Comparison of ENCODE assay signal across 8 cellular contexts in the genomic region with DNA sequence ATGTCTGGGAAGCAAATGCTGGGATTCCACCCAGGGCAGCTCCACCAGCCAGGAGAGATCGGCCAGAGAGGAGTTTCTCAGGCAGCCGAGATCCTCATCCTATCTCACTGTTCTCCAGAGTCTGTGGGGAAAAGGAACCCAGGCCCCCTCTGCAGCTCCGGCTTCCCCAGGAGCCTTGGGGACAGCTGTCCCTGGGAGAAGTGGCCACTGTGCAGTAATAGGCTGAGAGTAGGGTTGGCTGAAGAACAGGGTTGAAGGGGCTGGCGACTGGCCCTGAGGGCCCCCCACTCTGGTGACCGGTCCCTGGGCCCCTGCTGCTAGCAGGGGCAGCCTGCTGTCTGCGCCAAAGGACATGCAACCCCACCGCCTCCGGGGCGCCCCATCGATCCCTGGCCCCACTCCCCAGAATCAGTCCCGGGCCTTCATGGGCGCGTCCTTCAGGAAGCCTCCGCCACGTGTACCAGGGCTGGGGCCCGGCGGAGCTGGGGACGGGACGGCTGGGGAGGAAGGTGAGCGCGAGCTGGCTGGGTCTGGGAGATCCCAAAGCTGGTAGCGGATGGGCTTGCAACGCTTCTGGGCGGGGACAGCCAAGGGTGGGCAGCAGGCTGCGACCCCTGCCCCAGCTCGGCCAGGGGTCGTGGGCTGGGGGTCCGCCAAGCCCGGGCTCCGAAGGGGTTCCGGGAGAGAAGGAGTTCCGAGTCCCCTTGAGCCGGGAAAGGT. TPM values are rescaled to one million over a fixed set of nuclear protein-coding genes. Genes with fewer than 3 reads are reported as not detected.
DNase-seq lines count a peak whose midpoint lies in the region; ATAC-seq, FAIRE-seq and TF ChIP-seq lines count a peak whose summit lies in the region.

No MANE protein-coding gene starts in this region.

- intact Hi-C loops in CD8-positive, alpha-beta T cell (cut with DNase I, micrococcal nuclease) = loop anchor here (2.0 to 5.0 kb wide), 4 partner anchors 45 to 349 kb away; partner anchors contain the start of genes FPGS (in 1 of the 2), PTRH1 (in 1 of the 2), ST6GALNAC4 (in 1 of the 2) and STXBP1 (in 1 of the 2)
- intact Hi-C loops in MCF 10A (cut with micrococcal nuclease) (loop anchor here (2.0 kb wide), 1 partner anchor 17 kb away; no protein-coding TSS in a partner anchor), HepG2 (cut with micrococcal nuclease; ENCODE audit: unreplicated experiment) (no loop called here)

- H3K36me3 Mint-ChIP-seq in CD8-positive, alpha-beta T cell = no peaks in the 10 kb centered on the region
- H3K36me3 Mint-ChIP-seq in MCF 10A (ENCODE audit: insufficient read depth, unreplicated experiment) = peaks cover 46% of the 10 kb centered on the region

- TF ChIP-seq EP300 in HepG2 (IDR thresholded peaks at IDR 0.05; ENCODE audit: low read depth in 2 of 2, low read length in 2 of 2) (no peak), HepG2 (CRISPR knock-in tag; IDR thresholded peaks at IDR 0.05; ENCODE audit: borderline replicate concordance) (no peak)

- WGBS in HepG2 (ENCODE audit: low lambda C conversion rate) = 0% methylated on average over 4 of the region's 33 CpGs

- peak in 1 of 7 experiments; percentile 12 for DNase-seq in CD8-positive, alpha-beta T cell
- no peak for DNase-seq in LNCaP clone FGC (ENCODE audit: low read depth)
- peak; percentile 27 for DNase-seq in MCF 10A (ENCODE audit: unreplicated experiment)
- no peak for DNase-seq in HepG2 (ENCODE audit: low spot score)
- no peak for DNase-seq in thoracic aorta (ENCODE audit: low spot score)
- DNase-seq in amniotic stem cell (lab: John Stamatoyannopoulos, UW) = no peak
- no peak for DNase-seq in NCI-H1092 treated with DMSO at 0.1 percent for 48 hours (lab: John Stamatoyannopoulos, UW)
- no peak for DNase-seq in NAMALWA (ENCODE audit: low spot score)

- no peak for FAIRE-seq in HepG2 (lab: Jason Lieb, UNC)

- no peak for TF ChIP-seq RAD21 in HepG2 (CRISPR knock-in tag; IDR thresholded peaks at IDR 0.05)

- H3K27me3 ChIP-seq in CD8-positive, alpha-beta T cell (ENCODE audit: insufficient read depth, low read length) = no peaks in the 10 kb centered on the region
- H3K27me3 ChIP-seq in HepG2 (ENCODE audit: control insufficient read depth in 1 of 2, insufficient read depth in 2 of 2, low read length in 2 of 2) (no peaks in the 10 kb centered on the region; a peak in 2 of 5 replicates), thoracic aorta (replicated peaks; ENCODE audit: insufficient read depth) (no peaks in the 10 kb centered on the region)

- no peaks in the 10 kb centered on the region for H3K9me3 Mint-ChIP-seq in CD8-positive, alpha-beta T cell
- H3K9me3 Mint-ChIP-seq in MCF 10A (ENCODE audit: unreplicated experiment) = no peaks in the 10 kb centered on the region

- H3K4me1 ChIP-seq in CD8-positive, alpha-beta T cell (ENCODE audit: insufficient read depth, low read length) = peaks cover 30% of the 10 kb centered on the region
- H3K4me1 ChIP-seq in HepG2 (ENCODE audit: insufficient read depth, low read length) (peaks cover 53% of the 10 kb centered on the region), thoracic aorta (ENCODE audit: control insufficient read depth in 1 of 2, low read depth in 2 of 2) (peaks cover 26 to 55% of the 10 kb centered on the region in 2 donors)

- no peak overlapping the region for H2AFZ ChIP-seq in HepG2 (ENCODE audit: low read length)

- CTCF ChIA-PET in CD8-positive, alpha-beta T cell (lab: Charles Lee) = interaction anchor here (0.6 to 1.4 kb wide), 3 partner anchors 9 to 914 kb away, joined by 3 to 4 read pairs (median 3); no protein-coding TSS in a partner anchor
- CTCF ChIA-PET in MCF 10A (lab: Yijun Ruan, JAX) = interaction anchor here (0.7 to 1.2 kb wide), 4 partner anchors 9 to 19 kb away, joined by 3 to 6 read pairs (median 4); no protein-coding TSS in a partner anchor
- CTCF ChIA-PET in HepG2 (lab: Yijun Ruan, JAX; ENCODE audit: low intra/inter-chr PET ratio, low total read pairs) = no interaction called here

- H3K4me3 Mint-ChIP-seq in CD8-positive, alpha-beta T cell = peak overlapping the region; percentile 61
- H3K4me3 Mint-ChIP-seq in MCF 10A (ENCODE audit: unreplicated experiment) = peak overlapping the region; percentile 98

- no peaks in the 10 kb centered on the region for H3K36me3 ChIP-seq in CD8-positive, alpha-beta T cell (ENCODE audit: insufficient read depth, low read length)
- H3K36me3 ChIP-seq in HepG2 (replicated peaks in 1 of 2; ENCODE audit: control insufficient read depth in 1 of 2, insufficient read depth in 2 of 2, low read length in 2 of 2) (peaks cover 3 to 4% of the 10 kb centered on the region in 2 experiments; a peak in 3 of 5 replicates), thoracic aorta (no peaks in the 10 kb centered on the region)

- H4K20me1 ChIP-seq in HepG2 (ENCODE audit: insufficient read depth, low read length) = peaks cover 3% of the 10 kb centered on the region; the same call in 1 of the 2 replicates

- H3K9me3 ChIP-seq in CD8-positive, alpha-beta T cell (ENCODE audit: low read length) = no peaks in the 10 kb centered on the region
- H3K9me3 ChIP-seq in HepG2 (ENCODE audit: low read length) (no peaks in the 10 kb centered on the region), thoracic aorta (no peaks in the 10 kb centered on the region)

- H3K4me2 ChIP-seq in HepG2 (ENCODE audit: low read depth, low read length) = peak overlapping the region; percentile 86

- H3K27ac Mint-ChIP-seq in CD8-positive, alpha-beta T cell = peak overlapping the region; percentile 2
- peak overlapping the region; percentile 87 for H3K27ac Mint-ChIP-seq in MCF 10A (ENCODE audit: low read depth, unreplicated experiment)

- peaks cover 20% of the 10 kb centered on the region for H3K4me1 Mint-ChIP-seq in CD8-positive, alpha-beta T cell (ENCODE audit: low read depth)
- peaks cover 26% of the 10 kb centered on the region for H3K4me1 Mint-ChIP-seq in MCF 10A (ENCODE audit: insufficient read depth, unreplicated experiment)

- H3K27ac ChIP-seq in CD8-positive, alpha-beta T cell (ENCODE audit: low read depth, low read length) = no peak overlapping the region
- H3K27ac ChIP-seq in HepG2 (ENCODE audit: extremely low read length, insufficient read depth, low read length) (peak overlapping the region; percentile 25), thoracic aorta (peak overlapping the region; percentile 77 to 85)

- no TSS peak for BruUV-seq in MCF 10A (replicated peaks; lab: Mats Ljungman, UMichigan)
- BruUV-seq in HepG2 (replicated peaks; lab: Mats Ljungman, UMichigan) = no TSS peak

- H3K79me2 ChIP-seq in HepG2 (ENCODE audit: insufficient read depth, low read length) = peaks cover 36% of the 10 kb centered on the region

- no peak for TF ChIP-seq POLR2A in HepG2 (IDR thresholded peaks at IDR 0.05; ENCODE audit: insufficient read depth in 1 of 2, low read depth in 2 of 2, low read length in 2 of 2)

- H3K9ac ChIP-seq in HepG2 (ENCODE audit: insufficient read depth, low read depth, low read length) = peak overlapping the region; percentile 82

- no peak for ATAC-seq in CD8-positive, alpha-beta T cell
- ATAC-seq in HepG2 (peak; percentile 54), thoracic aorta (ENCODE audit: insufficient number of reproducible peaks, low FRiP score, low read depth) (no peak)

- H3K4me3 ChIP-seq in CD8-positive, alpha-beta T cell (ENCODE audit: low read depth, low read length) = peak overlapping the region; percentile 41
- H3K4me3 ChIP-seq in LNCaP clone FGC (ENCODE audit: low read depth, low read length) (peak overlapping the region; percentile 91), HepG2 (replicated peaks in 1 of 3; ENCODE audit: insufficient read depth in 1 of 3, low read depth in 2 of 3, low read length in 3 of 3) (peak overlapping the region; percentile 75 to 86 (median 84)), thoracic aorta (peak overlapping the region; percentile 74)

- no peaks in the 10 kb centered on the region for H3K27me3 Mint-ChIP-seq in CD8-positive, alpha-beta T cell (ENCODE audit: low read depth)
- H3K27me3 Mint-ChIP-seq in MCF 10A (ENCODE audit: insufficient read depth, unreplicated experiment) = no peaks in the 10 kb centered on the region

- no peak for TF ChIP-seq CTCF in CD8-positive, alpha-beta T cell (IDR thresholded peaks at IDR 0.05)
- TF ChIP-seq CTCF in LNCaP clone FGC (IDR thresholded peaks at IDR 0.05; ENCODE audit: control insufficient read depth, extremely low read depth, insufficient read depth) (no peak), MCF 10A (IDR thresholded peaks at IDR 0.05; ENCODE audit: unreplicated experiment) (no peak), HepG2 (CRISPR knock-in tag; IDR thresholded peaks at IDR 0.05) (no peak), thoracic aorta (IDR thresholded peaks at IDR 0.05) (no peak)

- POLR2A ChIA-PET in CD8-positive, alpha-beta T cell (lab: Charles Lee) = interaction anchor here (1.3 to 1.6 kb wide), 2 partner anchors 10 to 40 kb away, joined by 3 to 7 read pairs; no protein-coding TSS in a partner anchor
- POLR2A ChIA-PET in MCF 10A (lab: Yijun Ruan, JAX) (interaction anchor here (0.6 to 4.8 kb wide), 11 partner anchors 8 to 1204 kb away, joined by 3 to 58 read pairs (median 3); partner anchors contain the start of genes STXBP1, ZER1 and ZNF79), HepG2 (lab: Yijun Ruan, JAX) (interaction anchor here (1.4 to 2.4 kb wide), 3 partner anchors 8 to 23 kb away, joined by 5 to 9 read pairs (median 8); no protein-coding TSS in a partner anchor)

- in situ Hi-C loops in HepG2 (cut with HindIII; ENCODE audit: extremely low pct_ligation_motif_present, low pct_unique_long_range_greater_than_20kb) = no loop called here

RNA-seq across cellular contexts. Expression of gene STXBP1, which starts 44.0 kb away (rescaled TPM):
- total RNA-seq in CD8-positive, alpha-beta T cell = 1 to 10 TPM; 7.7 to 8.9 TPM
- total RNA-seq in MCF 10A (2022) = 20.0 and 36.6 TPM in 2 replicates
- 2.9 and 4.4 TPM in 2 replicates for total RNA-seq in HepG2 (2016; rRNA removed; fragmentation: Illumina TruSeq; extraction: Trizol)
- total RNA-seq in HepG2 (2016; cell fraction: cytosol; rRNA removed; fragmentation: Illumina TruSeq; extraction: Trizol; ENCODE audit: low read depth) = 2.6 and 3.0 TPM in 2 replicates
- total RNA-seq in HepG2 (2016; cell fraction: insoluble cytoplasmic fraction; rRNA removed; fragmentation: Illumina TruSeq; extraction: Trizol) = 2.7 and 5.6 TPM in 2 replicates
- total RNA-seq in HepG2 (2016; cell fraction: membrane; rRNA removed; fragmentation: Illumina TruSeq; extraction: Trizol) = 3.8 and 5.2 TPM in 2 replicates
- total RNA-seq in HepG2 (2016; cell fraction: nucleus; rRNA removed; fragmentation: Illumina TruSeq; extraction: Trizol) = 2.6 and 3.7 TPM in 2 replicates
- polyA plus RNA-seq in HepG2 (2011; rRNA removed) = 2.9 and 4.1 TPM in 2 replicates
- 2.4 and 5.1 TPM in 2 replicates for polyA plus RNA-seq in HepG2 (2011; cell fraction: cytosol; rRNA removed)
- 6.7 and 8.1 TPM in 2 replicates for polyA plus RNA-seq in HepG2 (2011; cell fraction: nucleus; rRNA removed)
- polyA plus RNA-seq in HepG2 (2012) = 5.9 and 8.8 TPM in 2 replicates
- polyA plus RNA-seq in HepG2 (2016; cell fraction: cytosol; fragmentation: Illumina TruSeq; extraction: Trizol; ENCODE audit: low read depth) = 5.5 and 6.6 TPM in 2 replicates
- polyA plus RNA-seq in HepG2 (2016; cell fraction: insoluble cytoplasmic fraction; fragmentation: Illumina TruSeq; extraction: Trizol; ENCODE audit: low read depth) = 5.6 and 8.0 TPM in 2 replicates
- polyA plus RNA-seq in HepG2 (2016; cell fraction: membrane; fragmentation: Illumina TruSeq; extraction: Trizol; ENCODE audit: low read depth) = 6.0 and 6.1 TPM in 2 replicates
- polyA plus RNA-seq in HepG2 (2016; cell fraction: nucleus; fragmentation: Illumina TruSeq; extraction: Trizol; ENCODE audit: insufficient read depth, low read depth) = 8.0 and 9.7 TPM in 2 replicates
- polyA minus RNA-seq in HepG2 (2011; rRNA and poly(A)+ RNA removed; ENCODE audit: low replicate concordance) = 3.4 and 23.2 TPM in 2 replicates
- polyA minus RNA-seq in HepG2 (2011; cell fraction: cytosol; rRNA and poly(A)+ RNA removed) = 4.3 and 8.2 TPM in 2 replicates
- polyA minus RNA-seq in HepG2 (2011; cell fraction: nucleus; rRNA and poly(A)+ RNA removed) = 3.6 and 7.6 TPM in 2 replicates
- 10 to 100 TPM; 66.2 to 87.3 TPM for total RNA-seq in thoracic aorta

Comparison
In these comparisons a context has a peak if more than half of its experiments do, and no peak if none do; other contexts are left out.
1. H3K4me3 ChIP-seq: peak in every context shown above with its lines; median percentile 91 in LNCaP clone FGC; 84 in HepG2; 74 in thoracic aorta; 41 in CD8-positive, alpha-beta T cell.